8 cellular contexts compared by ENCODE assay signal in the genomic region with DNA sequence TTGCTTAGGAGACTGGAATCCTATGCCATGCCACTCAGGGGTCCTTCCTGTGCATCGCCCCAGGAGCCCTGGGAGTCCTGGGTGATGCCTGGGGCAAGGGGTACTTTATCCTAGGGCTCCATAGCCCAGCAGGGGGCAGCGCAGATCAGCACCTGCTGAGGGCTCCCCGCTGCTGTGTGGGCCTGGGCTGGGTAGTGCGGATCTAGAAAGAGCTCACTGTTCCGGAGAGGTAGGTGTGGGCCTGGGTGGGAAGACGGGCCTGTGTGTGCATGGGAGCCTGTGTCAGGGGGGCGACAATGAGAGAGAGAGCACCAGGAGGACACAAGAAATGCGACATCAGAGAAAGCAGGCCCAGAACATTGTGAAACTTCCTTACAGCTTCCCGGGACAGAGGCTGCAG. TPM values are rescaled to one million over a fixed set of nuclear protein-coding genes. Genes with fewer than 3 reads are reported as not detected.
DNase-seq lines count a peak whose midpoint lies in the region; ATAC-seq and TF ChIP-seq lines count a peak whose summit lies in the region.

No MANE protein-coding gene starts in this region.

- no peak overlapping the region for H3K27ac ChIP-seq in mammary epithelial cell (ENCODE audit: insufficient read depth, low read depth, low read length)
- no peak overlapping the region for H3K27ac ChIP-seq in right lobe of liver
- H3K27ac ChIP-seq in subcutaneous abdominal adipose tissue (ENCODE audit: low read depth, low read length): peak overlapping the region; percentile 23

- no peaks in the 10 kb centered on the region for H3K27me3 ChIP-seq in mammary epithelial cell (ENCODE audit: insufficient read depth, low read length)
- H3K27me3 ChIP-seq in right lobe of liver: no peaks in the 10 kb centered on the region
- no peaks in the 10 kb centered on the region for H3K27me3 ChIP-seq in subcutaneous abdominal adipose tissue (ENCODE audit: control insufficient read depth in 5 of 5, insufficient read depth in 4 of 5, low read length in 5 of 5)

- no peak overlapping the region for H3K4me2 ChIP-seq in mammary epithelial cell (ENCODE audit: insufficient read depth, low read depth, low read length)

- BruUV-seq in mammary epithelial cell (replicated peaks; lab: Mats Ljungman, UMichigan): no TSS peak

- H3K36me3 ChIP-seq in mammary epithelial cell (ENCODE audit: insufficient read depth, low read length) (no peaks in the 10 kb centered on the region), right lobe of liver (no peaks in the 10 kb centered on the region), subcutaneous abdominal adipose tissue (ENCODE audit: control insufficient read depth in 5 of 5, insufficient read depth in 5 of 5, low read length in 5 of 5) (no peaks in the 10 kb centered on the region)

- H3K79me2 ChIP-seq in mammary epithelial cell (ENCODE audit: insufficient read depth, low read length): no peaks in the 10 kb centered on the region

- dilution Hi-C loops in mammary epithelial cell (cut with HindIII; ENCODE audit: low sequenced_read_pairs): no loop called here

- H3K4me1 ChIP-seq in mammary epithelial cell (ENCODE audit: insufficient read depth, low read length): peaks cover 23% of the 10 kb centered on the region
- H3K4me1 ChIP-seq in right lobe of liver: peaks cover 0 to 21% (median 6%) of the 10 kb centered on the region in 4 donors
- peaks cover 5 to 59% (median 48%) of the 10 kb centered on the region in 5 donors for H3K4me1 ChIP-seq in subcutaneous abdominal adipose tissue (ENCODE audit: control insufficient read depth in 5 of 5, insufficient read depth in 5 of 5, low read length in 5 of 5)

- no peak overlapping the region for H3K4me3 Mint-ChIP-seq in stimulated activated memory B cell treated with anti-CD40 and anti-IgM and Interleukin-4, amounts not matched to agents 10 μg/mL and 1 μg/mL and 100 μg/mL, for 72 hours

- peaks cover 4% of the 10 kb centered on the region for H3K4me1 Mint-ChIP-seq in stimulated activated memory B cell treated with anti-CD40 and anti-IgM and Interleukin-4, amounts not matched to agents 10 μg/mL and 1 μg/mL and 100 μg/mL, for 72 hours

- TF ChIP-seq POLR2A in right lobe of liver (IDR thresholded peaks at IDR 0.05): no peak

- H3K9me3 Mint-ChIP-seq in stimulated activated memory B cell treated with anti-CD40 and anti-IgM and Interleukin-4, amounts not matched to agents 10 μg/mL and 1 μg/mL and 100 μg/mL, for 72 hours: no peaks in the 10 kb centered on the region

- intact Hi-C loops in mammary epithelial cell (cut with micrococcal nuclease): loop anchor here (1.0 kb wide), 1 partner anchor 352 kb away; no protein-coding TSS in a partner anchor
- intact Hi-C loops in right lobe of liver (cut with DNase I): no loop called here

- peaks cover 69% of the 10 kb centered on the region for H3K27me3 Mint-ChIP-seq in stimulated activated memory B cell treated with anti-CD40 and anti-IgM and Interleukin-4, amounts not matched to agents 10 μg/mL and 1 μg/mL and 100 μg/mL, for 72 hours

- in situ Hi-C loops in mammary epithelial cell (cut with MboI; ENCODE audit: low sequenced_read_pairs in 2 of 2): no loop called here

- H3K9me3 ChIP-seq in mammary epithelial cell (replicated peaks; ENCODE audit: insufficient read depth, low read length): no peaks in the 10 kb centered on the region
- H3K9me3 ChIP-seq in right lobe of liver: no peaks in the 10 kb centered on the region
- H3K9me3 ChIP-seq in subcutaneous abdominal adipose tissue (ENCODE audit: control insufficient read depth in 5 of 5, low read length in 5 of 5): peaks cover 0 to 4% (median 0%) of the 10 kb centered on the region in 5 donors

- H3K9ac ChIP-seq in mammary epithelial cell (ENCODE audit: insufficient read depth, low read length) (no peak overlapping the region), subcutaneous abdominal adipose tissue (ENCODE audit: low read length in 5 of 5) (peak overlapping the region in 3 of 5 donors; percentile 16 to 63 (median 33))

- no peaks in the 10 kb centered on the region for H3K36me3 Mint-ChIP-seq in stimulated activated memory B cell treated with anti-CD40 and anti-IgM and Interleukin-4, amounts not matched to agents 10 μg/mL and 1 μg/mL and 100 μg/mL, for 72 hours

- 90% methylated on average over 9 of the region's 9 CpGs for WGBS in mammary epithelial cell (ENCODE audit: low coverage, missing lambda C conversion rate)
- 27% methylated on average over 5 of the region's 9 CpGs for WGBS in right lobe of liver (ENCODE audit: insufficient coverage, low coverage, low lambda C conversion rate, missing lambda C conversion rate)

- no peaks in the 10 kb centered on the region for H4K20me1 ChIP-seq in mammary epithelial cell (ENCODE audit: insufficient read depth, low read length)

- H3K27ac Mint-ChIP-seq in stimulated activated memory B cell treated with anti-CD40 and anti-IgM and Interleukin-4, amounts not matched to agents 10 μg/mL and 1 μg/mL and 100 μg/mL, for 72 hours: no peak overlapping the region

- ATAC-seq in right lobe of liver: peak; percentile 73 to 86 (median 82)
- no peak for ATAC-seq in stimulated activated memory B cell treated with anti-CD40 and anti-IgM and Interleukin-4, amounts not matched to agents 10 μg/mL and 1 μg/mL and 100 μg/mL, for 72 hours

- H2AFZ ChIP-seq in mammary epithelial cell (ENCODE audit: low read depth, low read length): no peak overlapping the region

- TF ChIP-seq CTCF in mammary epithelial cell (conservative IDR thresholded peaks at IDR 0.05 in 1 of 2, IDR thresholded peaks at IDR 0.05 in 1 of 2; ENCODE audit: extremely low read depth in 1 of 2, insufficient read depth in 1 of 2, low read depth in 1 of 2, low read length in 2 of 2) (peak; percentile 26 to 55), right lobe of liver (IDR thresholded peaks at IDR 0.05) (peak; percentile 53 to 76 (median 64))

- DNase-seq in NCI-H510A treated with DMSO at 0.1 percent for 48 hours (lab: John Stamatoyannopoulos, UW) (peak; percentile 6), NCI-H510A (lab: John Stamatoyannopoulos, UW) (no peak), NOMO-1 treated with DMSO at 0.1 percent for 48 hours (lab: John Stamatoyannopoulos, UW; ENCODE audit: unreplicated experiment) (peak; percentile 46), mammary epithelial cell (no peak), right lobe of liver (peak in 2 of 3 donors; percentile 65 to 70), SIG-M5 treated with dmso at 0.1 percent for 504 hours (lab: John Stamatoyannopoulos, UW; ENCODE audit: unreplicated experiment) (no peak)

- H3K4me3 ChIP-seq in mammary epithelial cell (replicated peaks in 1 of 3; ENCODE audit: insufficient read depth in 1 of 3, low read depth in 2 of 3, low read length in 3 of 3) (no peak overlapping the region), right lobe of liver (no peak overlapping the region), subcutaneous abdominal adipose tissue (ENCODE audit: low read depth in 1 of 5, low read length in 5 of 5) (no peak overlapping the region)

- CTCF ChIA-PET in mammary epithelial cell (lab: Charles Lee; ENCODE audit: low non-redundant PET): interaction anchor here (0.6 kb wide), 1 partner anchor 21 kb away, joined by 4 read pairs; no protein-coding TSS in a partner anchor

RNA-seq across cellular contexts. Expression of a gene that starts 11.4 kb away (rescaled TPM):
- 100 to 1,000 TPM in 1 of 2 donors, 10 to 100 TPM in 1; 78.4 to 103 TPM for total RNA-seq in mammary epithelial cell
- polyA plus RNA-seq in mammary epithelial cell: 60.0 TPM
- 122 TPM for polyA minus RNA-seq in mammary epithelial cell
- total RNA-seq in right lobe of liver: 10 to 100 TPM; 15.1 to 21.6 (median 19.0) TPM

Comparison
In these comparisons a context has a peak if more than half of its experiments do, and no peak if none do; other contexts are left out.
1. DNase-seq: peak in NCI-H510A treated with DMSO at 0.1 percent for 48 hours (single experiment), NOMO-1 treated with DMSO at 0.1 percent for 48 hours (single experiment) and right lobe of liver (2 of 3); none in NCI-H510A (single experiment), mammary epithelial cell (single experiment) and SIG-M5 treated with dmso at 0.1 percent for 504 hours (single experiment).